Comparison of ENCODE assay signal across 1 cellular context in the genomic region with DNA sequence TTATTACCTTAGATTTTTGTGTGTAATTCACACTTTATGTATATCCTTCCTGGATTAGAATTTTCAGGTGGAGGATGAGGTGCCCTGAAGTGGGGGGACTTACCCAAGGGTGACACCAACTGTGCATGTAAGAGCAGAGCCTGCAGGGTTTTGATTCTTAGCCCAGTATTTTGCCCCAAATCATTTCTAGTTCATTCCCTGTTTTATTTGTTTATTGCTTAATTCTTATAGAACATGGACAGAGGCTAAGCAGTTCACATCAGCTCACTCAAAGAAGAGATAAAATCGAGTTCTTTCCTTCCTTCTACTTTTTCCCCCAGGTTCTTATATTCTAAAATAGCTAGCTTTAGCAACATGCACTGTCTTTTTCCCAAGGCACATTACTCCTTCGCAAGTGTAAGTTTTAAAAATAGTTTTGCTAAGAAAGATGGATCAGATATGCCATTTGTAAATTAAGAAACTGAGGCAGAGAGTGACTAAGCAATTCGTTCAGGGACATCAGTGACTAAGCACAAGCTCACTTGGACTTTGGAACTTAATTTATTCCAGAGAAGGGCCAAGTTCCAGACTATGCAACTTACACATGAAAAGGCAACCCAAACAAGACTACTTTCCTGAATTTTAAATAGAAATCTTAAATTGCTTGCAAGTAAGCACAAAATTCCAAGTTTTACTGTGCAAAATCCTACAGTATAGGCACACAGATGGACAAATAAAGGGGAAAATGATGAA.
TF ChIP-seq lines count a peak whose summit lies in the region.

No MANE protein-coding gene starts in this region.

TF ChIP-seq in liver, 16 proteins besides CTCF, POLR2A, EP300 and RAD21 (continued from another document):
- TF ChIP-seq, protein P1, sequence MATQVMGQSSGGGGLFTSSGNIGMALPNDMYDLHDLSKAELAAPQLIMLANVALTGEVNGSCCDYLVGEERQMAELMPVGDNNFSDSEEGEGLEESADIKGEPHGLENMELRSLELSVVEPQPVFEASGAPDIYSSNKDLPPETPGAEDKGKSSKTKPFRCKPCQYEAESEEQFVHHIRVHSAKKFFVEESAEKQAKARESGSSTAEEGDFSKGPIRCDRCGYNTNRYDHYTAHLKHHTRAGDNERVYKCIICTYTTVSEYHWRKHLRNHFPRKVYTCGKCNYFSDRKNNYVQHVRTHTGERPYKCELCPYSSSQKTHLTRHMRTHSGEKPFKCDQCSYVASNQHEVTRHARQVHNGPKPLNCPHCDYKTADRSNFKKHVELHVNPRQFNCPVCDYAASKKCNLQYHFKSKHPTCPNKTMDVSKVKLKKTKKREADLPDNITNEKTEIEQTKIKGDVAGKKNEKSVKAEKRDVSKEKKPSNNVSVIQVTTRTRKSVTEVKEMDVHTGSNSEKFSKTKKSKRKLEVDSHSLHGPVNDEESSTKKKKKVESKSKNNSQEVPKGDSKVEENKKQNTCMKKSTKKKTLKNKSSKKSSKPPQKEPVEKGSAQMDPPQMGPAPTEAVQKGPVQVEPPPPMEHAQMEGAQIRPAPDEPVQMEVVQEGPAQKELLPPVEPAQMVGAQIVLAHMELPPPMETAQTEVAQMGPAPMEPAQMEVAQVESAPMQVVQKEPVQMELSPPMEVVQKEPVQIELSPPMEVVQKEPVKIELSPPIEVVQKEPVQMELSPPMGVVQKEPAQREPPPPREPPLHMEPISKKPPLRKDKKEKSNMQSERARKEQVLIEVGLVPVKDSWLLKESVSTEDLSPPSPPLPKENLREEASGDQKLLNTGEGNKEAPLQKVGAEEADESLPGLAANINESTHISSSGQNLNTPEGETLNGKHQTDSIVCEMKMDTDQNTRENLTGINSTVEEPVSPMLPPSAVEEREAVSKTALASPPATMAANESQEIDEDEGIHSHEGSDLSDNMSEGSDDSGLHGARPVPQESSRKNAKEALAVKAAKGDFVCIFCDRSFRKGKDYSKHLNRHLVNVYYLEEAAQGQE (IDR thresholded peaks at IDR 0.05), result no peak
- peak in 1 of 2 donors; percentile 53 for TF ChIP-seq RXRA (IDR thresholded peaks at IDR 0.05)
- TF ChIP-seq HNF4G (IDR thresholded peaks at IDR 0.05), result no peak
- peak; percentile 80 to 84 for TF ChIP-seq HNF4A (conservative IDR thresholded peaks at IDR 0.05)
- TF ChIP-seq, protein P2, sequence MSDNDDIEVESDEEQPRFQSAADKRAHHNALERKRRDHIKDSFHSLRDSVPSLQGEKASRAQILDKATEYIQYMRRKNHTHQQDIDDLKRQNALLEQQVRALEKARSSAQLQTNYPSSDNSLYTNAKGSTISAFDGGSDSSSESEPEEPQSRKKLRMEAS (IDR thresholded peaks at IDR 0.05), result no peak
- peak in 1 of 2 donors; percentile 28 for TF ChIP-seq JUND (IDR thresholded peaks at IDR 0.05)
- no peak for TF ChIP-seq TAF1 (conservative IDR thresholded peaks at IDR 0.05)
